ENCODE assay signal across 8 cellular contexts in the genomic region with DNA sequence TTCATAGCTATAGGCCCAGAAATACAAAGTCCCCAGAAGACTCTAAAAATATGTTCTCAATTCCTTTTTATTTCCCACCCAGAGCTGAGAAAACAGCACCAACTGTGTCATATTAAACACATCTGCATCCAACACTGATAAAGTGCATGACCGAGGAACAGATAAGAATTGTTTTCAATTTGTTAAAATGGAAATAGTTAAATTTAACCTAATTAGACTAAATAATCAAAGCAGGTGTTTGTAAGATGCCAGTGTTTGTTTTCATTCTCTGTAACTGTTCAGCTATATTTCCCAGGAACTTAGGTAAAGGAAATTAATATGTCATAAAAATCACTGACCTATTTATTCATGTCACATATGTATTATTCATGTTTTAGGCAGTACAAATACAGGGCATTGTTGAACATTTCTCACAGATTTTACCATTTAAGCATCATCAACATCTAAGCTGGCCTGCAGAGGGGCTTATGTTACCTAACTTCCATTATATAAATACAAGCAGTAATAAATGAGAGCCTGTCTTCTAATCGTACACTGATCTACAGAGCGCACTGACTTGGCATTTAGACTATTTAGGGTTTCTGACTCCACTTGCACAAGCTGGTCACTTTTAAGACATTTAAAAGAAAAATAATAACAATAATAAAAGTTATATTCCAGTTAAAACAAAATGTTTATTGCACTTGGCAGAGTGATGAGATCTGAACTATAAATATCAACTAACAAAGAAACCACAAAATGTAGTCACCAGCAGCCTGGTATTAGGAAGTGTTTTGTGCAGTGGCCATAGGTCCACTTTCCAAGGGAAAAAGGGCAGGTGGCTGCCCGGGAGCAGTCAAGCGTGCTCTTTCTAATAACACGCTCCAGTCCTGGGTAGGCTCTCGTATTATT.
DNase-seq lines count a peak whose midpoint lies in the region; TF ChIP-seq lines count a peak whose summit lies in the region.
"Had no signal": no experiment of that assay in that cellular context is flagged by ENCODE, and none has a peak within 500 bp of the region (broad histone marks: within the 10 kb centered on the region; RNA-seq: fewer than 3 reads in every experiment).

No MANE protein-coding gene starts in this region.

- H3F3A ChIP-seq in SK-N-SH (replicated peaks; ENCODE audit: insufficient read depth): peaks cover 28% of the 10 kb centered on the region

- H3K27me3 ChIP-seq in SK-N-SH (ENCODE audit: insufficient read depth): no peaks in the 10 kb centered on the region
- no peaks in the 10 kb centered on the region for H3K27me3 ChIP-seq in testis

- 56% methylated on average over 7 of the region's 7 CpGs for WGBS in SK-N-SH (ENCODE audit: low lambda C conversion rate)
- WGBS in testis, 2 donors: 56 to 58% methylated on average over 7 of the region's 7 CpGs

- H3K4me2 ChIP-seq in SK-N-SH: peak overlapping the region; percentile 35

- intact Hi-C loops in testis (cut with DNase I; ENCODE audit: low total_unique reads): no loop called here

- DNase-seq in HCEC 1CT (peak; percentile 79), SK-N-SH (peak; percentile 49), hepatic stellate cell (ENCODE audit: low spot score) (peak; percentile 61), testis (no peak), GDM1 (lab: John Stamatoyannopoulos, UW) (no peak)
- DNase-seq in activated naive CD4-positive, alpha-beta T cell treated with anti-CD3 and anti-CD28 coated beads, Interleukin-2, amount 10 ng/mL, durations not matched to agents 7 days and 5 days: no peak
- DNase-seq in stimulated activated CD4-positive, alpha-beta T cell treated with anti-CD3 and anti-CD28 coated beads, Interleukin-15, amount 100 ng/mL, for 24 hours: no peak
- DNase-seq: NCI-H2081 treated with DMSO at 0.1 percent for 48 hours had no signal

- no peaks in the 10 kb centered on the region for H4K20me1 ChIP-seq in SK-N-SH (ENCODE audit: insufficient read depth)

- no peak overlapping the region for H3K27ac Mint-ChIP-seq in activated naive CD4-positive, alpha-beta T cell treated with anti-CD3 and anti-CD28 coated beads, Interleukin-2, amount 10 ng/mL, durations not matched to agents 7 days and 5 days

- TF ChIP-seq CTCF in SK-N-SH (IDR thresholded peaks at IDR 0.05) (no peak), testis (IDR thresholded peaks at IDR 0.05) (no peak)

- no peak overlapping the region for H3K9ac ChIP-seq in SK-N-SH

- no peaks in the 10 kb centered on the region for H3K27me3 Mint-ChIP-seq in activated naive CD4-positive, alpha-beta T cell treated with anti-CD3 and anti-CD28 coated beads, Interleukin-2, amount 10 ng/mL, durations not matched to agents 7 days and 5 days

- peaks cover 5% of the 10 kb centered on the region for H3K36me3 Mint-ChIP-seq in activated naive CD4-positive, alpha-beta T cell treated with anti-CD3 and anti-CD28 coated beads, Interleukin-2, amount 10 ng/mL, durations not matched to agents 7 days and 5 days

- peaks cover 13% of the 10 kb centered on the region for H3K4me1 Mint-ChIP-seq in activated naive CD4-positive, alpha-beta T cell treated with anti-CD3 and anti-CD28 coated beads, Interleukin-2, amount 10 ng/mL, durations not matched to agents 7 days and 5 days

- POLR2A ChIA-PET in SK-N-SH (lab: Yijun Ruan, JAX): interaction anchor here (0.6 to 2.0 kb wide), 13 partner anchors 16 to 283 kb away, joined by 3 to 14 read pairs (median 3); a partner anchor contains a TSS

- peak; percentile 72 to 92 for TF ChIP-seq EP300 in SK-N-SH (IDR thresholded peaks at IDR 0.05; ENCODE audit: borderline replicate concordance in 1 of 2, low read depth in 1 of 2, low read length in 1 of 2)

- no peak overlapping the region for H3K4me3 ChIP-seq in SK-N-SH (ENCODE audit: low read depth in 2 of 2, low read length in 1 of 2)
- no peak overlapping the region for H3K4me3 ChIP-seq in testis

- H2AFZ ChIP-seq in SK-N-SH (ENCODE audit: low read depth): no peak overlapping the region

- CTCF ChIA-PET in SK-N-SH (lab: Yijun Ruan, JAX): interaction anchor here (0.7 to 3.6 kb wide), 24 partner anchors 14 to 485 kb away, joined by 3 to 21 read pairs (median 4); no protein-coding TSS in a partner anchor
- CTCF ChIA-PET in activated naive CD4-positive, alpha-beta T cell treated with anti-CD3 and anti-CD28 coated beads, Interleukin-2, amount 10 ng/mL, durations not matched to agents 7 days and 5 days (lab: Charles Lee): interaction anchor here (0.6 to 0.9 kb wide), 2 partner anchors 22 to 171 kb away, joined by 4 to 5 read pairs; no protein-coding TSS in a partner anchor

- H3K4me3 Mint-ChIP-seq in activated naive CD4-positive, alpha-beta T cell treated with anti-CD3 and anti-CD28 coated beads, Interleukin-2, amount 10 ng/mL, durations not matched to agents 7 days and 5 days: no peak overlapping the region

- peak overlapping the region; percentile 47 to 98; a peak in 3 of 4 replicates for H3K27ac ChIP-seq in SK-N-SH (ENCODE audit: low read depth in 2 of 2, low read length in 1 of 2)
- H3K27ac ChIP-seq in testis: peak overlapping the region; percentile 41 to 48

- H3K9me3 Mint-ChIP-seq in activated naive CD4-positive, alpha-beta T cell treated with anti-CD3 and anti-CD28 coated beads, Interleukin-2, amount 10 ng/mL, durations not matched to agents 7 days and 5 days: no peaks in the 10 kb centered on the region

- TF ChIP-seq RAD21 in SK-N-SH (IDR thresholded peaks at IDR 0.05; ENCODE audit: low read length): peak; percentile 16

- no peaks in the 10 kb centered on the region for H3K9me3 ChIP-seq in SK-N-SH
- no peaks in the 10 kb centered on the region for H3K9me3 ChIP-seq in testis

- no peaks in the 10 kb centered on the region for H3K79me2 ChIP-seq in SK-N-SH (ENCODE audit: insufficient read depth)

- TF ChIP-seq POLR2A in testis (IDR thresholded peaks at IDR 0.05): no peak

- peaks cover 0 to 3% of the 10 kb centered on the region in 2 experiments for H3K36me3 ChIP-seq in SK-N-SH (replicated peaks in 1 of 2; ENCODE audit: control insufficient read depth in 1 of 2, insufficient read depth in 2 of 2, low read length in 1 of 2)
- H3K36me3 ChIP-seq in testis (ENCODE audit: low read depth, missing control alignments): no peaks in the 10 kb centered on the region

- H3K4me1 ChIP-seq in SK-N-SH (ENCODE audit: control insufficient read depth in 1 of 2, insufficient read depth in 2 of 2, low read depth in 1 of 2, low read length in 1 of 2) (peaks cover 10 to 22% of the 10 kb centered on the region in 2 experiments), testis (peaks cover 27% of the 10 kb centered on the region)

- no peaks in the 10 kb centered on the region for H3K9me2 ChIP-seq in SK-N-SH

TF ChIP-seq in SK-N-SH, 30 proteins besides CTCF, POLR2A, EP300 and RAD21 (continues in another document):
- TF ChIP-seq, protein P1, sequence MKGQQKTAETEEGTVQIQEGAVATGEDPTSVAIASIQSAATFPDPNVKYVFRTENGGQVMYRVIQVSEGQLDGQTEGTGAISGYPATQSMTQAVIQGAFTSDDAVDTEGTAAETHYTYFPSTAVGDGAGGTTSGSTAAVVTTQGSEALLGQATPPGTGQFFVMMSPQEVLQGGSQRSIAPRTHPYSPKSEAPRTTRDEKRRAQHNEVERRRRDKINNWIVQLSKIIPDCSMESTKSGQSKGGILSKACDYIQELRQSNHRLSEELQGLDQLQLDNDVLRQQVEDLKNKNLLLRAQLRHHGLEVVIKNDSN (IDR thresholded peaks at IDR 0.05; ENCODE audit: borderline replicate concordance, low read depth): no peak
- TF ChIP-seq SIN3A (IDR thresholded peaks at IDR 0.05; ENCODE audit: borderline replicate concordance, low read depth, low read length): no peak; the same call in 1 of the 2 replicates
- TF ChIP-seq TEAD4 (IDR thresholded peaks at IDR 0.05; ENCODE audit: borderline replicate concordance, insufficient read depth): peak; percentile 63; the same call in 1 of the 2 replicates
- peak; percentile 88 for TF ChIP-seq GATA2 (CRISPR knock-in tag; IDR thresholded peaks at IDR 0.05)
- peak; percentile 88 for TF ChIP-seq TCF12 (IDR thresholded peaks at IDR 0.05)
- TF ChIP-seq GABPA (IDR thresholded peaks at IDR 0.05; ENCODE audit: low read depth): no peak
- peak; percentile 80 for TF ChIP-seq NFIC (IDR thresholded peaks at IDR 0.05; ENCODE audit: borderline replicate concordance)
- TF ChIP-seq MEF2A (IDR thresholded peaks at IDR 0.05; ENCODE audit: borderline replicate concordance, low read depth): peak; percentile 92
- TF ChIP-seq EZH2phosphoT487 (IDR thresholded peaks at IDR 0.05; ENCODE audit: borderline replicate concordance, low read depth): no peak
- peak; percentile 77 for TF ChIP-seq JUND (IDR thresholded peaks at IDR 0.05)
- TF ChIP-seq SMC3 (IDR thresholded peaks at IDR 0.05; ENCODE audit: low read depth, low read length): no peak
- peak; percentile 61; the same call in 1 of the 2 replicates for TF ChIP-seq RXRA (IDR thresholded peaks at IDR 0.05; ENCODE audit: borderline replicate concordance, low read depth)
- peak; percentile 79 for TF ChIP-seq RCOR1 (IDR thresholded peaks at IDR 0.05; ENCODE audit: low read length)
- no peak for TF ChIP-seq TAF1 (IDR thresholded peaks at IDR 0.05; ENCODE audit: borderline replicate concordance, low read depth, low read length)
- no peak; the same call in 1 of the 2 replicates for TF ChIP-seq RFX5 (IDR thresholded peaks at IDR 0.05; ENCODE audit: low read length)

Comparison
In these comparisons a context has a peak if more than half of its experiments do, and no peak if none do; other contexts are left out.
1. DNase-seq: peak in HCEC 1CT (single experiment), SK-N-SH (single experiment) and hepatic stellate cell (single experiment); none in testis (single experiment), activated naive CD4-positive, alpha-beta T cell treated with anti-CD3 and anti-CD28 coated beads, Interleukin-2, amount 10 ng/mL, durations not matched to agents 7 days and 5 days (single experiment), GDM1 (single experiment) and stimulated activated CD4-positive, alpha-beta T cell treated with anti-CD3 and anti-CD28 coated beads, Interleukin-15, amount 100 ng/mL, for 24 hours (single experiment).